In the genomic region with DNA sequence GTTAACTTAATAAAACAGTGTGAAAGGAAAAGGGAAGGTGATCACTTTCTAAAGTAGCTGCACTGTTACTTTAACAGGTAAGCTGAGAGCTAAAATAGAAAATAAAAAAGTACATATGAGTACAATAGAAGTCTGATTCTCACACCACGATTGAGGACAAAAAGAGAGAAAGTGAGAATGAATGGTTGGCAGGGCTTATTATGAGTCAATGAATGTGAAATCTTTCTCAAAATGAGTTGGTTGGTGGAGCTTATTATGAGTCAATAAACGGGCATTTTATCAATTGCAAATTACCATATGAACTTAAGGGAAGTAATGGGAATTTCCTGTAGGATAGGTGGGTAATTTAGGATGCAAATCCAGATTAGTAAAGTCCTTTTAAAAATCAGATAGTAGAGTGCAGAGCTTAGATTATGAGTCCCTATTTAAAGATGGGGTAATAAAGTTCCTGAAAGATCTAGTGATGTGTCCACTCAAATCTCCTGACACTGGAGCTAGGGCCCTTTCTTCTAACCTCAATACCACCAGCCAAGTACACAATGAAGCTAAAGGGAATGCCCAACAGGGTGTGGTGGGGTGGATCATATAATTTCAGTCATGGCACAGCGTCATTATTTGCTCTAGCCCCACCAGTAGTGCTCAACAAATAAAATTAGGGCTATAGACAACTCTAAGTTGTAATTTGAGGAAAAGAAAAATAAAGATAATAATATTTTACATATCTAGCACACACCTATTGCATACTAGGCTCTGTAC, we compare ENCODE assay signal across 13 cellular contexts. TPM values are rescaled to one million over a fixed set of nuclear protein-coding genes. Genes with fewer than 3 reads are reported as not detected.
DNase-seq lines count a peak whose midpoint lies in the region; ATAC-seq, FAIRE-seq and TF ChIP-seq lines count a peak whose summit lies in the region.
"Had no signal": no experiment of that assay in that cellular context is flagged by ENCODE, and none has a peak within 500 bp of the region (broad histone marks: within the 10 kb centered on the region; RNA-seq: fewer than 3 reads in every experiment).

No MANE protein-coding gene starts in this region.

- peaks cover 0 to 3% of the 10 kb centered on the region in 2 donors for H3K4me1 ChIP-seq in small intestine (ENCODE audit: control insufficient read depth in 2 of 2, insufficient read depth in 1 of 2, low read depth in 1 of 2, low read length in 1 of 2)
- H3K4me1 ChIP-seq: A549 had no signal

- FAIRE-seq in small intestine (lab: Jason Lieb, UNC), result no peak
- FAIRE-seq: A549 had no signal

- H3K9me3 ChIP-seq in small intestine (ENCODE audit: control insufficient read depth, low read depth), result no peaks in the 10 kb centered on the region
- H3K9me3 ChIP-seq: A549 had no signal

- no peaks in the 10 kb centered on the region for H3K36me3 Mint-ChIP-seq in activated CD8-positive, alpha-beta T cell treated with anti-CD3 and anti-CD28 coated beads for 36 hours (ENCODE audit: low read depth)
- H3K36me3 Mint-ChIP-seq in activated CD8-positive, alpha-beta T cell treated with anti-CD3 and anti-CD28 coated beads, Interleukin-2, amount 10 ng/mL, durations not matched to agents 7 days and 5 days (ENCODE audit: low read depth), result no peaks in the 10 kb centered on the region

- H3K9me3 Mint-ChIP-seq in activated CD8-positive, alpha-beta T cell treated with anti-CD3 and anti-CD28 coated beads for 36 hours, result no peaks in the 10 kb centered on the region
- H3K9me3 Mint-ChIP-seq in activated CD8-positive, alpha-beta T cell treated with anti-CD3 and anti-CD28 coated beads, Interleukin-2, amount 10 ng/mL, durations not matched to agents 7 days and 5 days (ENCODE audit: insufficient read depth), result no peaks in the 10 kb centered on the region

- intact Hi-C loops in activated CD8-positive, alpha-beta T cell treated with anti-CD3 and anti-CD28 coated beads for 36 hours (cut with micrococcal nuclease), result no loop called here

- ATAC-seq in activated CD8-positive, alpha-beta T cell treated with anti-CD3 and anti-CD28 coated beads for 36 hours, result peak; percentile 13
- no peak for ATAC-seq in activated CD8-positive, alpha-beta T cell treated with anti-CD3 and anti-CD28 coated beads, Interleukin-2, amount 10 ng/mL, durations not matched to agents 7 days and 5 days
- ATAC-seq in HG02759 (IDR thresholded peaks at IDR 0.05; ENCODE audit: unreplicated experiment), result peak; percentile 78
- peak; percentile 78 for ATAC-seq in HG03565 (IDR thresholded peaks at IDR 0.05; ENCODE audit: unreplicated experiment)
- ATAC-seq: A549, sciatic nerve had no signal

- no peak overlapping the region for H3K4me3 Mint-ChIP-seq in activated CD8-positive, alpha-beta T cell treated with anti-CD3 and anti-CD28 coated beads for 36 hours
- H3K4me3 Mint-ChIP-seq in activated CD8-positive, alpha-beta T cell treated with anti-CD3 and anti-CD28 coated beads, Interleukin-2, amount 10 ng/mL, durations not matched to agents 7 days and 5 days, result no peak overlapping the region

- TF ChIP-seq POLR2A in erythroblast (IDR thresholded peaks at IDR 0.05; ENCODE audit: low read length), result no peak

- CTCF ChIA-PET in activated CD8-positive, alpha-beta T cell treated with anti-CD3 and anti-CD28 coated beads for 36 hours (lab: Charles Lee), result no interaction called here
- CTCF ChIA-PET in activated CD8-positive, alpha-beta T cell treated with anti-CD3 and anti-CD28 coated beads, Interleukin-2, amount 10 ng/mL, durations not matched to agents 7 days and 5 days (lab: Charles Lee), result no interaction called here

- no peaks in the 10 kb centered on the region for H3K27me3 ChIP-seq in small intestine (ENCODE audit: control insufficient read depth in 2 of 2, insufficient read depth in 2 of 2, low read length in 2 of 2)

- H3K4me1 Mint-ChIP-seq in activated CD8-positive, alpha-beta T cell treated with anti-CD3 and anti-CD28 coated beads for 36 hours (ENCODE audit: low read depth), result peaks cover 4% of the 10 kb centered on the region
- H3K4me1 Mint-ChIP-seq in activated CD8-positive, alpha-beta T cell treated with anti-CD3 and anti-CD28 coated beads, Interleukin-2, amount 10 ng/mL, durations not matched to agents 7 days and 5 days (ENCODE audit: low read depth), result no peaks in the 10 kb centered on the region

- no peak overlapping the region for H3K27ac Mint-ChIP-seq in activated CD8-positive, alpha-beta T cell treated with anti-CD3 and anti-CD28 coated beads for 36 hours
- H3K27ac Mint-ChIP-seq in activated CD8-positive, alpha-beta T cell treated with anti-CD3 and anti-CD28 coated beads, Interleukin-2, amount 10 ng/mL, durations not matched to agents 7 days and 5 days, result no peak overlapping the region

- POLR2A ChIA-PET in activated CD8-positive, alpha-beta T cell treated with anti-CD3 and anti-CD28 coated beads for 36 hours (lab: Charles Lee), result no interaction called here
- POLR2A ChIA-PET in activated CD8-positive, alpha-beta T cell treated with anti-CD3 and anti-CD28 coated beads, Interleukin-2, amount 10 ng/mL, durations not matched to agents 7 days and 5 days (lab: Charles Lee), result no interaction called here

- peaks cover 2% of the 10 kb centered on the region for H3K27me3 Mint-ChIP-seq in activated CD8-positive, alpha-beta T cell treated with anti-CD3 and anti-CD28 coated beads for 36 hours
- no peaks in the 10 kb centered on the region for H3K27me3 Mint-ChIP-seq in activated CD8-positive, alpha-beta T cell treated with anti-CD3 and anti-CD28 coated beads, Interleukin-2, amount 10 ng/mL, durations not matched to agents 7 days and 5 days (ENCODE audit: low read depth)

- no peak for TF ChIP-seq CTCF in activated CD8-positive, alpha-beta T cell treated with anti-CD3 and anti-CD28 coated beads for 36 hours (IDR thresholded peaks at IDR 0.05)

- H3K36me3 ChIP-seq in small intestine (ENCODE audit: control insufficient read depth in 2 of 2, insufficient read depth in 2 of 2, low read length in 2 of 2), result no peaks in the 10 kb centered on the region

- WGBS in small intestine, 3 donors, result 43 to 56% (median 50%) methylated on average over 3 of the region's 3 CpGs

- no peak overlapping the region for H3K4me3 ChIP-seq in small intestine (ENCODE audit: low read depth in 1 of 2, low read length in 2 of 2)
- H3K4me3 ChIP-seq: A549, lung had no signal

- no peak for DNase-seq in activated CD8-positive, alpha-beta T cell treated with anti-CD3 and anti-CD28 coated beads for 36 hours
- DNase-seq in activated CD8-positive, alpha-beta T cell treated with anti-CD3 and anti-CD28 coated beads, Interleukin-2, amount 10 ng/mL, durations not matched to agents 7 days and 5 days, result no peak
- DNase-seq in small intestine (peak; percentile 16), NCI-H345 (lab: John Stamatoyannopoulos, UW) (no peak), NCI-H2227 (lab: John Stamatoyannopoulos, UW; ENCODE audit: unreplicated experiment) (no peak), erythroblast (lab: John Stamatoyannopoulos, UW) (no peak)
- DNase-seq: activated CD4-positive, alpha-beta T cell treated with anti-CD3 and anti-CD28 coated beads, Interleukin-2, amount 50 U/mL, for 1 hour; NCI-H1436 treated with DMSO at 0.1 percent for 48 hours had no signal

- H3K27ac ChIP-seq in small intestine (ENCODE audit: low read depth in 1 of 2, low read length in 1 of 2), result no peak overlapping the region
- H3K27ac ChIP-seq: A549 had no signal

RNA-seq across cellular contexts. Expression of gene TLR4, which starts 21.1 kb away (rescaled TPM):
- total RNA-seq in activated CD8-positive, alpha-beta T cell treated with anti-CD3 and anti-CD28 coated beads for 36 hours, result not detected
- under 1 TPM; 0.08 to 0.16 TPM for total RNA-seq in activated CD8-positive, alpha-beta T cell treated with anti-CD3 and anti-CD28 coated beads, Interleukin-2, amount 10 ng/mL, durations not matched to agents 7 days and 5 days
- 1 to 10 TPM in 2 of 3 donors, under 1 TPM in 1; 0.89 to 3.3 (median 1.9) TPM for polyA plus RNA-seq in small intestine
